11 cellular contexts compared by ENCODE assay signal in the genomic region with DNA sequence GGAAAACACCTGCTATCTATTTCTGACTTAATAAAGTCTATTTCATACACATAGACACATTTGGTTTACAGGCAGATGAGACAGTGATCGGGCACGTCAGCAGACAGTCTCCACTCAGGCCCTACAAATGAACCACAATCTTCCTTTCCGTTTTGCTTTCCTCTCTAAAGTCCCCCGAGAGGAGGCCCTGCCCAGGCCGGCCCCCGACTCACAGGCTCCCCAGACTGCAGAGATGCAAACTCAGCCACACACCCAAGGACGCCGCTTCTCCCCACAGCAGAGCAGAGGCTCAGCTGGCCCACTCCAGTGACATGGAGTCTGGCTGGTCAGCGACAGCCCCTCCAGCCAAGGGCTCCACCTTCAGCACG. TPM values are rescaled to one million over a fixed set of nuclear protein-coding genes. Genes with fewer than 3 reads are reported as not detected.
DNase-seq lines count a peak whose midpoint lies in the region; ATAC-seq, FAIRE-seq and TF ChIP-seq lines count a peak whose summit lies in the region.
"Had no signal": no experiment of that assay in that cellular context is flagged by ENCODE, and none has a peak within 500 bp of the region (broad histone marks: within the 10 kb centered on the region; RNA-seq: fewer than 3 reads in every experiment).

No MANE protein-coding gene starts in this region.

- no peak for FAIRE-seq in H54 (lab: Jason Lieb, UNC)

- 75 to 87% (median 83%) methylated on average over 10 of the region's 10 CpGs for WGBS in psoas muscle, 3 donors
- 94% methylated on average over 10 of the region's 10 CpGs for WGBS in prostate gland

- H3K27me3 ChIP-seq in naive thymus-derived CD4-positive, alpha-beta T cell (ENCODE audit: control insufficient read depth in 2 of 2, insufficient read depth in 2 of 2, low read length in 2 of 2), result no peaks in the 10 kb centered on the region
- H3K27me3 ChIP-seq in psoas muscle (ENCODE audit: insufficient read depth in 3 of 3, low read length in 2 of 3) (no peaks in the 10 kb centered on the region), prostate gland (replicated peaks; ENCODE audit: insufficient read depth) (no peaks in the 10 kb centered on the region)
- H3K27me3 ChIP-seq: cardiac muscle cell had no signal

- H3K4me3 ChIP-seq in naive thymus-derived CD4-positive, alpha-beta T cell (ENCODE audit: low read length), result peak overlapping the region; percentile 56
- H3K4me3 ChIP-seq in psoas muscle (no peak overlapping the region), prostate gland (no peak overlapping the region)
- H3K4me3 ChIP-seq: cardiac muscle cell had no signal

- POLR2A ChIA-PET in activated B cell treated with CpG ODN at 0.5 μM for 24 hours (lab: Charles Lee), result interaction anchor here (1.1 to 6.9 kb wide), 12 partner anchors 10 to 205 kb away, joined by 3 to 142 read pairs (median 6); a partner anchor contains a TSS
- POLR2A ChIA-PET in naive thymus-derived CD4-positive, alpha-beta T cell (lab: Charles Lee), result interaction anchor here (1.1 to 13.6 kb wide), 5 partner anchors 10 to 39 kb away, joined by 3 to 150 read pairs (median 68); a partner anchor contains a TSS

- ATAC-seq in GM18505 (IDR thresholded peaks at IDR 0.05; ENCODE audit: unreplicated experiment) (no peak), GM21619 (IDR thresholded peaks at IDR 0.05; ENCODE audit: unreplicated experiment) (peak; percentile 19), activated B cell treated with CpG ODN at 0.5 μM for 24 hours (ENCODE audit: low read depth) (peak; percentile 53), HG03139 (IDR thresholded peaks at IDR 0.05; ENCODE audit: unreplicated experiment) (no peak), psoas muscle (no peak)
- peak; percentile 36 for ATAC-seq in naive thymus-derived CD4-positive, alpha-beta T cell

- H3K27me3 Mint-ChIP-seq in activated B cell treated with CpG ODN at 0.5 μM for 24 hours, result no peaks in the 10 kb centered on the region
- H3K27me3 Mint-ChIP-seq in naive thymus-derived CD4-positive, alpha-beta T cell, result no peaks in the 10 kb centered on the region

- H3K9me3 ChIP-seq in naive thymus-derived CD4-positive, alpha-beta T cell (ENCODE audit: control insufficient read depth in 2 of 3, low read length in 3 of 3), result peaks cover 0 to 6% (median 0%) of the 10 kb centered on the region in 3 experiments
- H3K9me3 ChIP-seq in psoas muscle (no peaks in the 10 kb centered on the region), prostate gland (no peaks in the 10 kb centered on the region)

- H3K4me1 ChIP-seq in naive thymus-derived CD4-positive, alpha-beta T cell (ENCODE audit: control insufficient read depth in 2 of 2, insufficient read depth in 2 of 2, low read length in 2 of 2), result peaks cover 34 to 42% of the 10 kb centered on the region in 2 donors
- H3K4me1 ChIP-seq in psoas muscle (no peaks in the 10 kb centered on the region), prostate gland (replicated peaks) (no peaks in the 10 kb centered on the region)

- no peak for DNase-seq in activated B cell treated with CpG ODN at 0.5 μM for 24 hours
- peak in 2 of 9 donors; percentile 27 to 33 for DNase-seq in naive thymus-derived CD4-positive, alpha-beta T cell
- no peak for DNase-seq in H54 (ENCODE audit: insufficient read length, low spot score)
- no peak for DNase-seq in psoas muscle
- DNase-seq in prostate gland (ENCODE audit: low spot score), result no peak
- DNase-seq: DND-41, NCI-H1092 treated with DMSO at 0.1 percent for 48 hours had no signal

- intact Hi-C loops in activated B cell treated with CpG ODN at 0.5 μM for 24 hours (cut with micrococcal nuclease), result no loop called here
- intact Hi-C loops in naive thymus-derived CD4-positive, alpha-beta T cell (cut with micrococcal nuclease), result no loop called here
- intact Hi-C loops in psoas muscle (cut with DNase I), result no loop called here
- intact Hi-C loops in prostate gland (cut with DNase I), result no loop called here

- CTCF ChIA-PET in activated B cell treated with CpG ODN at 0.5 μM for 24 hours (lab: Charles Lee), result interaction anchor here (2.0 kb wide), 1 partner anchor 33 kb away, joined by 12 read pairs; no protein-coding TSS in a partner anchor
- CTCF ChIA-PET in naive thymus-derived CD4-positive, alpha-beta T cell (lab: Charles Lee), result interaction anchor here (0.6 to 1.8 kb wide), 2 partner anchors 39 to 402 kb away, joined by 4 to 6 read pairs; a partner anchor contains a TSS

- H3K4me3 Mint-ChIP-seq in activated B cell treated with CpG ODN at 0.5 μM for 24 hours, result peak overlapping the region; percentile 70
- peak overlapping the region; percentile 73 to 89 (median 83) for H3K4me3 Mint-ChIP-seq in naive thymus-derived CD4-positive, alpha-beta T cell

- H3K4me1 Mint-ChIP-seq in activated B cell treated with CpG ODN at 0.5 μM for 24 hours, result peaks cover 53% of the 10 kb centered on the region
- H3K4me1 Mint-ChIP-seq in naive thymus-derived CD4-positive, alpha-beta T cell, result peaks cover 22 to 58% (median 57%) of the 10 kb centered on the region in 7 donors

- peaks cover 49% of the 10 kb centered on the region for H3K36me3 Mint-ChIP-seq in activated B cell treated with CpG ODN at 0.5 μM for 24 hours (ENCODE audit: low read depth)
- peaks cover 16 to 68% (median 34%) of the 10 kb centered on the region in 5 donors for H3K36me3 Mint-ChIP-seq in naive thymus-derived CD4-positive, alpha-beta T cell

- peaks cover 0 to 23% (median 7%) of the 10 kb centered on the region in 3 experiments for H3K36me3 ChIP-seq in naive thymus-derived CD4-positive, alpha-beta T cell (ENCODE audit: control insufficient read depth in 2 of 3, insufficient read depth in 3 of 3, low read length in 3 of 3)
- no peaks in the 10 kb centered on the region for H3K36me3 ChIP-seq in psoas muscle (ENCODE audit: insufficient read depth in 1 of 2, low read depth in 1 of 2)
- no peaks in the 10 kb centered on the region for H3K36me3 ChIP-seq in prostate gland

- TF ChIP-seq CTCF in activated B cell treated with CpG ODN at 0.5 μM for 24 hours (IDR thresholded peaks at IDR 0.05) (no peak), psoas muscle (IDR thresholded peaks at IDR 0.05) (no peak), prostate gland (IDR thresholded peaks at IDR 0.05) (no peak)

- no peaks in the 10 kb centered on the region for H3K9me3 Mint-ChIP-seq in activated B cell treated with CpG ODN at 0.5 μM for 24 hours
- peaks cover 0 to 11% (median 8%) of the 10 kb centered on the region in 11 donors for H3K9me3 Mint-ChIP-seq in naive thymus-derived CD4-positive, alpha-beta T cell

- peak; percentile 47 for TF ChIP-seq POLR2A in GM18505 (IDR thresholded peaks at IDR 0.05; ENCODE audit: borderline replicate concordance, extremely low read depth, insufficient read depth, insufficient read length)
- no peak for TF ChIP-seq POLR2A in H54 (IDR thresholded peaks at IDR 0.05; ENCODE audit: low read depth, low read length)
- TF ChIP-seq POLR2A in prostate gland (IDR thresholded peaks at IDR 0.05), result no peak

- H3K27ac ChIP-seq in naive thymus-derived CD4-positive, alpha-beta T cell (ENCODE audit: low read depth, low read length), result peak overlapping the region; percentile 70
- H3K27ac ChIP-seq in psoas muscle, result no peak overlapping the region
- no peak overlapping the region for H3K27ac ChIP-seq in prostate gland
- H3K27ac ChIP-seq: cardiac muscle cell had no signal

- peak overlapping the region; percentile 94 for H3K27ac Mint-ChIP-seq in activated B cell treated with CpG ODN at 0.5 μM for 24 hours
- peak overlapping the region; percentile 77 to 99 (median 97) for H3K27ac Mint-ChIP-seq in naive thymus-derived CD4-positive, alpha-beta T cell

RNA-seq across cellular contexts. Expression of a gene that starts 9.3 kb away (rescaled TPM):
- total RNA-seq in activated B cell treated with CpG ODN at 0.5 μM for 24 hours (99.7 and 122 TPM in 2 replicates), psoas muscle (10 to 100 TPM; 27.3 to 39.0 (median 32.6) TPM), prostate gland (10 to 100 TPM; 91.3 to 98.5 TPM)
- 100 to 1,000 TPM in 2 of 5 experiments, 10 to 100 TPM in 3; 45.3 to 214 (median 91.8) TPM for total RNA-seq in naive thymus-derived CD4-positive, alpha-beta T cell
- polyA plus RNA-seq in naive thymus-derived CD4-positive, alpha-beta T cell, result 10 to 100 TPM; 73.1 to 82.3 TPM
- polyA plus RNA-seq in psoas muscle, result 10 to 100 TPM; 31.8 to 48.0 (median 32.8) TPM

RNA-seq across cellular contexts. Expression of a gene that starts 37.8 kb away (rescaled TPM):
- total RNA-seq in activated B cell treated with CpG ODN at 0.5 μM for 24 hours (113 and 150 TPM in 2 replicates), psoas muscle (1 to 10 TPM in 2 of 4 donors, under 1 TPM in 2; 0.71 to 1.9 (median 1.2) TPM), prostate gland (100 to 1,000 TPM in 1 of 2 donors, 10 to 100 TPM in 1; 49.2 to 200 TPM)
- total RNA-seq in naive thymus-derived CD4-positive, alpha-beta T cell, result 100 to 1,000 TPM in 3 of 5 experiments, 10 to 100 TPM in 2; 72.0 to 160 (median 127) TPM
- 10 to 100 TPM; 15.0 to 25.3 TPM for polyA plus RNA-seq in naive thymus-derived CD4-positive, alpha-beta T cell
- polyA plus RNA-seq in psoas muscle, result 1 to 10 TPM in 1 of 3 donors, under 1 TPM in 2; 0.41 to 1.3 (median 0.44) TPM

RNA-seq across cellular contexts. Expression of a gene that starts 38.8 kb away (rescaled TPM):
- total RNA-seq in activated B cell treated with CpG ODN at 0.5 μM for 24 hours, result 72.0 and 74.5 TPM in 2 replicates
- 100 to 1,000 TPM in 1 of 5 experiments, 10 to 100 TPM in 4; 39.2 to 105 (median 55.3) TPM for total RNA-seq in naive thymus-derived CD4-positive, alpha-beta T cell
- polyA plus RNA-seq in naive thymus-derived CD4-positive, alpha-beta T cell, result 100 to 1,000 TPM; 110 to 122 TPM
- total RNA-seq in psoas muscle, result 10 to 100 TPM; 71.3 to 80.8 (median 72.2) TPM
- polyA plus RNA-seq in psoas muscle, result 100 to 1,000 TPM in 1 of 3 donors, 10 to 100 TPM in 2; 44.0 to 108 (median 74.6) TPM
- 10 to 100 TPM; 50.0 to 91.3 TPM for total RNA-seq in prostate gland

Comparison
In these comparisons a context has a peak if more than half of its experiments do, and no peak if none do; other contexts are left out.
1. ATAC-seq: peak in GM21619 (single experiment), activated B cell treated with CpG ODN at 0.5 μM for 24 hours (single experiment) and naive thymus-derived CD4-positive, alpha-beta T cell (single experiment); none in GM18505 (single experiment), HG03139 (single experiment) and psoas muscle (0 of 4).
2. RNA of a gene that starts 37.8 kb away (total RNA-seq): 49.2 to 200 TPM in prostate gland, 113 to 150 TPM in activated B cell treated with CpG ODN at 0.5 μM for 24 hours and 72.0 to 160 TPM in naive thymus-derived CD4-positive, alpha-beta T cell; 0.71 to 1.9 TPM in psoas muscle; every median in the first group is over 10 times any median in the second.